In the genomic region with DNA sequence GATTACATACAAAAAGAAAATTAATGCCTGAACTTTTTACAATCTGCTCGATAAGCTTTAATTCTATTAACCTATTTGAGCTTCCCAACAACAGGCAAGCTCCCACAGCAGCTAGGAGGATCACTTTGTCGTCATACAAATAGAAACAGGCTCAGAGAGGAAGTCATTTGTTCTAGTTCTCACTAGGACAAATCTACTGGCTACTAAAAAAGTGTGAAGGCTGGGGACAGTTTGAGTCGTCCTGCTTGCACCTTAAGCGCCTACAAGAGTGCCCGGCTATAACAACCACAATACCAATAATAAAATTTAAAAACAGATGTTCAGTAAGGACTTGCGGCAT, we compare ENCODE assay signal across 8 cellular contexts. TPM values are rescaled to one million over a fixed set of nuclear protein-coding genes. Genes with fewer than 3 reads are reported as not detected.
DNase-seq lines count a peak whose midpoint lies in the region; ATAC-seq, FAIRE-seq and TF ChIP-seq lines count a peak whose summit lies in the region.

No MANE protein-coding gene starts in this region.

- peak overlapping the region; percentile 84 for H2AFZ ChIP-seq in astrocyte (ENCODE audit: low read depth, low read length)

- H3K9me3 Mint-ChIP-seq in activated CD4-positive, alpha-beta T cell treated with anti-CD3 and anti-CD28 coated beads, Interleukin-2, amount 10 ng/mL, durations not matched to agents 7 days and 5 days = no peaks in the 10 kb centered on the region
- no peaks in the 10 kb centered on the region for H3K9me3 Mint-ChIP-seq in astrocyte (ENCODE audit: unreplicated experiment)

- peak overlapping the region; percentile 86 for H3K27ac ChIP-seq in astrocyte (ENCODE audit: low read depth, low read length)
- H3K27ac ChIP-seq in thymus (ENCODE audit: low read depth) = peak overlapping the region; percentile 98

- CTCF ChIA-PET in activated CD4-positive, alpha-beta T cell treated with anti-CD3 and anti-CD28 coated beads, Interleukin-2, amount 10 ng/mL, durations not matched to agents 7 days and 5 days (lab: Charles Lee) = interaction anchor here (0.5 to 2.1 kb wide), 6 partner anchors 14 to 130 kb away, joined by 3 to 5 read pairs (median 4); a partner anchor contains a TSS

- POLR2A ChIA-PET in activated CD4-positive, alpha-beta T cell treated with anti-CD3 and anti-CD28 coated beads, Interleukin-2, amount 10 ng/mL, durations not matched to agents 7 days and 5 days (lab: Charles Lee) = interaction anchor here (0.8 to 2.2 kb wide), 5 partner anchors 50 to 246 kb away, joined by 3 to 13 read pairs (median 6); a partner anchor contains a TSS

- no peak for TF ChIP-seq CTCF in astrocyte (IDR thresholded peaks at IDR 0.05; ENCODE audit: insufficient read depth, low read depth, low read length)

- H3K4me2 ChIP-seq in astrocyte (ENCODE audit: low read length) = peak overlapping the region; percentile 92

- DNase-seq in activated CD4-positive, alpha-beta T cell treated with anti-CD3 and anti-CD28 coated beads, Interleukin-2, amount 10 ng/mL, durations not matched to agents 7 days and 5 days = no peak
- DNase-seq in activated CD4-positive, alpha-beta T cell treated with anti-CD3 and anti-CD28 coated beads for 1 hour = no peak
- DNase-seq in KG1 (lab: John Stamatoyannopoulos, UW) (peak; percentile 94), astrocyte (ENCODE audit: low read depth) (no peak), left lobe of liver (ENCODE audit: low spot score) (no peak), HPDE6-E6E7 (ENCODE audit: extremely low spot score) (no peak), MV-4-11 (lab: John Stamatoyannopoulos, UW) (no peak)

- 0% methylated on average over 6 of the region's 6 CpGs for WGBS in thymus

- H3K27ac Mint-ChIP-seq in activated CD4-positive, alpha-beta T cell treated with anti-CD3 and anti-CD28 coated beads, Interleukin-2, amount 10 ng/mL, durations not matched to agents 7 days and 5 days = peak overlapping the region; percentile 99
- H3K27ac Mint-ChIP-seq in astrocyte (ENCODE audit: unreplicated experiment) = peak overlapping the region; percentile 95

- H3K27me3 ChIP-seq in astrocyte (ENCODE audit: insufficient read depth, low read length) = no peaks in the 10 kb centered on the region
- no peaks in the 10 kb centered on the region for H3K27me3 ChIP-seq in thymus (ENCODE audit: control insufficient read depth, insufficient read depth)

- no peaks in the 10 kb centered on the region for H3K36me3 ChIP-seq in astrocyte (ENCODE audit: insufficient read depth, low read length)
- H3K36me3 ChIP-seq in thymus (ENCODE audit: control insufficient read depth, insufficient read depth) = peaks cover 19% of the 10 kb centered on the region

- H3K4me3 Mint-ChIP-seq in activated CD4-positive, alpha-beta T cell treated with anti-CD3 and anti-CD28 coated beads, Interleukin-2, amount 10 ng/mL, durations not matched to agents 7 days and 5 days = peak overlapping the region; percentile 98
- H3K4me3 Mint-ChIP-seq in astrocyte (ENCODE audit: unreplicated experiment) = peak overlapping the region; percentile 97

- H3K9ac ChIP-seq in astrocyte (ENCODE audit: low read length) = peak overlapping the region; percentile 81

- H3K79me2 ChIP-seq in astrocyte (ENCODE audit: insufficient read depth, low read length) = peaks cover 33% of the 10 kb centered on the region

- H3K4me1 ChIP-seq in astrocyte (ENCODE audit: insufficient read depth, low read length) (peaks cover 10% of the 10 kb centered on the region), thymus (ENCODE audit: control insufficient read depth, insufficient read depth, low read length) (peaks cover 25% of the 10 kb centered on the region)

- peaks cover 26% of the 10 kb centered on the region for H3K36me3 Mint-ChIP-seq in activated CD4-positive, alpha-beta T cell treated with anti-CD3 and anti-CD28 coated beads, Interleukin-2, amount 10 ng/mL, durations not matched to agents 7 days and 5 days (ENCODE audit: low read depth)
- peaks cover 3% of the 10 kb centered on the region for H3K36me3 Mint-ChIP-seq in astrocyte (ENCODE audit: low read depth, unreplicated experiment)

- peaks cover 37% of the 10 kb centered on the region for H3K4me1 Mint-ChIP-seq in activated CD4-positive, alpha-beta T cell treated with anti-CD3 and anti-CD28 coated beads, Interleukin-2, amount 10 ng/mL, durations not matched to agents 7 days and 5 days
- H3K4me1 Mint-ChIP-seq in astrocyte (ENCODE audit: low read depth, unreplicated experiment) = peaks cover 4% of the 10 kb centered on the region

- H4K20me1 ChIP-seq in astrocyte (ENCODE audit: insufficient read depth, low read length) = peaks cover 10% of the 10 kb centered on the region

- H3K9me3 ChIP-seq in astrocyte (ENCODE audit: insufficient read depth, low read depth, low read length) = no peaks in the 10 kb centered on the region
- H3K9me3 ChIP-seq in thymus (ENCODE audit: control insufficient read depth) = no peaks in the 10 kb centered on the region

- H3K27me3 Mint-ChIP-seq in activated CD4-positive, alpha-beta T cell treated with anti-CD3 and anti-CD28 coated beads, Interleukin-2, amount 10 ng/mL, durations not matched to agents 7 days and 5 days = no peaks in the 10 kb centered on the region
- H3K27me3 Mint-ChIP-seq in astrocyte (ENCODE audit: low read depth, unreplicated experiment) = no peaks in the 10 kb centered on the region

- H3K4me3 ChIP-seq in astrocyte (ENCODE audit: insufficient read depth, low read depth, low read length) = peak overlapping the region; percentile 76
- H3K4me3 ChIP-seq in thymus (ENCODE audit: low read length) = peak overlapping the region; percentile 74

- no peak for FAIRE-seq in astrocyte (lab: Jason Lieb, UNC)

- ATAC-seq in left lobe of liver = peak; percentile 5

RNA-seq across cellular contexts. Expression of a gene that starts 0.6 kb away (rescaled TPM):
- total RNA-seq in activated CD4-positive, alpha-beta T cell treated with anti-CD3 and anti-CD28 coated beads, Interleukin-2, amount 10 ng/mL, durations not matched to agents 7 days and 5 days = 10 to 100 TPM; 69.7 to 75.0 TPM
- total RNA-seq in astrocyte (37.1 and 37.4 TPM in 2 replicates), left lobe of liver (50.3 TPM)
- polyA plus RNA-seq in thymus = 59.3 TPM

RNA-seq across cellular contexts. Expression of a gene that starts 12.9 kb away (rescaled TPM):
- not detected for total RNA-seq in activated CD4-positive, alpha-beta T cell treated with anti-CD3 and anti-CD28 coated beads, Interleukin-2, amount 10 ng/mL, durations not matched to agents 7 days and 5 days
- total RNA-seq in astrocyte (not detected in 2 replicates), left lobe of liver (not detected)
- polyA plus RNA-seq in thymus = 13.4 TPM

RNA-seq across cellular contexts. Expression of a gene that starts 31.8 kb away (rescaled TPM):
- total RNA-seq in activated CD4-positive, alpha-beta T cell treated with anti-CD3 and anti-CD28 coated beads, Interleukin-2, amount 10 ng/mL, durations not matched to agents 7 days and 5 days = 1 to 10 TPM; 1.1 to 1.3 TPM
- total RNA-seq in astrocyte = 0.68 TPM in 1 of 2 replicates, not detected in the other
- total RNA-seq in left lobe of liver = 467 TPM
- 2.6 TPM for polyA plus RNA-seq in thymus

RNA-seq across cellular contexts. Expression of a gene that starts 49.3 kb away (rescaled TPM):
- total RNA-seq in activated CD4-positive, alpha-beta T cell treated with anti-CD3 and anti-CD28 coated beads, Interleukin-2, amount 10 ng/mL, durations not matched to agents 7 days and 5 days = 10 to 100 TPM; 68.7 to 74.0 TPM
- total RNA-seq in astrocyte (90.1 and 92.0 TPM in 2 replicates), left lobe of liver (40.1 TPM)
- 59.5 TPM for polyA plus RNA-seq in thymus

RNA-seq across cellular contexts. Expression of a gene that starts 50.3 kb away (rescaled TPM):
- 10 to 100 TPM; 18.7 to 21.3 TPM for total RNA-seq in activated CD4-positive, alpha-beta T cell treated with anti-CD3 and anti-CD28 coated beads, Interleukin-2, amount 10 ng/mL, durations not matched to agents 7 days and 5 days
- total RNA-seq in astrocyte (22.7 and 27.1 TPM in 2 replicates), left lobe of liver (25.4 TPM)
- polyA plus RNA-seq in thymus = 16.6 TPM

Comparison
In these comparisons a context has a peak if more than half of its experiments do, and no peak if none do; other contexts are left out.
1. RNA of a gene that starts 31.8 kb away (total RNA-seq): 467 TPM in left lobe of liver (single experiment); 1.1 to 1.3 TPM in activated CD4-positive, alpha-beta T cell treated with anti-CD3 and anti-CD28 coated beads, Interleukin-2, amount 10 ng/mL, durations not matched to agents 7 days and 5 days and 0.68 TPM in astrocyte; every median in the first group is over 100 times any median in the second.